In the genomic region with DNA sequence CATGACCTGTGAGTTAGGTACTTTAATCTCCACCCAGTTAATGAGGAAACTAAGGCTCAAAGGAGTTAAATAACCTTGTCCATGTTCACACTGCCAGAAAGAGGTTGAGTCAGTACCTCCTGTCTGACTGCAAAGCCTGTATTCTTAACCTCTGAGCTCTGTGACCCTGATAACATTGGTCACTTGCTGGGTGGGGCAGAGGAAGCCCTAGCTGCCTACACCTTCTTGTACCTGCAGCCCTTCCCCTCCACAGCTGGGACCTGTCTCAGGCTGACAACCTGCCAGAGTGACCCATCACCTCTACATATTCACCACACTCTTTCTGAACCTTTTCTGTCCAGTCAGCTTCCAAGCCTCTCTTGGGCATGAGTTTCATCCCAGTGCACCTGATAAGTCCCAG, we compare ENCODE assay signal across 19 cellular contexts.
"Had no signal": no experiment of that assay in that cellular context is flagged by ENCODE, and none has a peak within 500 bp of the region (broad histone marks: within the 10 kb centered on the region; RNA-seq: fewer than 3 reads in every experiment).

No MANE protein-coding gene starts in this region.

- DNase-seq: activated CD4-positive, alpha-beta T cell treated with anti-CD3 and anti-CD28 coated beads, Interleukin-2, amount 10 ng/mL, durations not matched to agents 24 days and 14 days; activated CD8-positive, alpha-beta T cell treated with anti-CD3 and anti-CD28 coated beads for 36 hours; activated naive CD4-positive, alpha-beta T cell; activated naive CD8-positive, alpha-beta T cell treated with anti-CD3 and anti-CD28 coated beads for 36 hours; activated T-cell treated with anti-CD3 and anti-CD28 coated beads, Interleukin-2, amount 50 U/mL, for 1 hour; amniotic stem cell; caudate nucleus; dorsolateral prefrontal cortex; endodermal cell; lower lobe of right lung; occipital lobe; retina; stimulated activated CD4-positive, alpha-beta T cell treated with anti-CD3 and anti-CD28 coated beads, Interleukin-12 subunit alpha, Interleukin-12 subunit beta, amount 100 ng/mL, for 4 hours; stimulated activated CD4-positive, alpha-beta T cell treated with anti-CD3 and anti-CD28 coated beads, Interleukin-1b, Interleukin-23, amount 100 ng/mL, for 48 hours; stimulated activated CD8-positive, alpha-beta memory T cell treated with anti-CD3 and anti-CD28 coated beads, Interleukin-4, amount 100 ng/mL, for 48 hours; stimulated activated naive CD4-positive, alpha-beta T cell treated with Interleukin-2 at 50 U/mL for 16 hours; trophoblast cell had no signal

- H3K36me3 ChIP-seq: esophagus muscularis mucosa, lower lobe of right lung, suprapubic skin had no signal

- H3K27ac ChIP-seq: dorsolateral prefrontal cortex, esophagus muscularis mucosa, lower lobe of right lung, suprapubic skin had no signal

- H3K4me3 ChIP-seq: dorsolateral prefrontal cortex, esophagus muscularis mucosa, lower lobe of right lung, suprapubic skin had no signal

- H3K9me3 ChIP-seq: esophagus muscularis mucosa, lower lobe of right lung, suprapubic skin had no signal

- H3K4me1 ChIP-seq: esophagus muscularis mucosa, lower lobe of right lung, suprapubic skin had no signal

- H3K27me3 ChIP-seq: suprapubic skin had no signal
